Comparison of ENCODE assay signal across 12 cellular contexts in the genomic region with DNA sequence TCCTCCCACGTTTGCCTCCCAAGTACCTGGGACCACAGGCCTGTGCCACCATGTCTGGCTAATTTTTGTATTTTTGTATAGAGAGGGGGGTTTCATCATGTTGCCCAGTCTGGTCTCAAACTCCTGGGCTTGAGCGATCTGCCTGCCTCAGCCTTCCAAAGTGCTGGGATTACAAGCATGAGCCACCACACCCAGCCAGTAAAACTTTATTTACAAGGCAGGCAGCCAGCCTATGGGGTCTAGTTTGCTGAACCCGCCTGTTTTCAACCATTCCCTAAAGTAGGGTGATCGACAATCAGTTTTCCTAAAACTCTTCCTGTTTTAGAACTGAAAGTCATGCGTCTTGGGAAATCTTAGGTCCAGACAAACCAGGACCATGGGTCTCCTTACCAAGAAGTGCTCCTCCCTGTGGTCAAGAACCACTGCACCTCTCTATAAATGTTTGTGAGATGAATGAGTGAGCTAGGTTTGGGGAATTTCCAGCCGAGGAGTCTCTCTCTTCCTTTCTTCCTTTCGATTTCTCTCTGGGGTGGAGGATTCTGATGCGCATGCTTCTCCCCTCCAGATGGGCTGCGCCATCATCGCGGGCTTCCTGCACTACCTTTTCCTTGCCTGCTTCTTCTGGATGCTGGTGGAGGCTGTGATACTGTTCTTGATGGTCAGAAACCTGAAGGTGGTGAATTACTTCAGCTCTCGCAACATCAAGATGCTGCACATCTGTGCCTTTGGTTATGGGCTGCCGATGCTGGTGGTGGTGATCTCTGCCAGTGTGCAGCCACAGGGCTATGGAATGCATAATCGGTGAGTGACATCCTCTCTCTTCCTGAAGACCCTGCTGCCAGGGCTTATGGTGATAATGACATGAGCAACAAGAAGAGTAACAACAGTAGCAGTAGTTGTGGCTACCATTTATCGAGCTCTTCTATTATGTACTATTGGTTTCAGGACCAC. TPM values are rescaled to one million over a fixed set of nuclear protein-coding genes. Genes with fewer than 3 reads are reported as not detected.
DNase-seq lines count a peak whose midpoint lies in the region; ATAC-seq and TF ChIP-seq lines count a peak whose summit lies in the region.
"Had no signal": no experiment of that assay in that cellular context is flagged by ENCODE, and none has a peak within 500 bp of the region (broad histone marks: within the 10 kb centered on the region; RNA-seq: fewer than 3 reads in every experiment).

No MANE protein-coding gene starts in this region.

- H3K4me1 Mint-ChIP-seq in stimulated activated naive CD8-positive, alpha-beta T cell treated with anti-CD3 and anti-CD28 coated beads, Interleukin-15, amount 100 ng/mL, for 72 hours = peaks cover 19% of the 10 kb centered on the region
- H3K4me1 Mint-ChIP-seq in central memory CD8-positive, alpha-beta T cell = no peaks in the 10 kb centered on the region

- H3K4me1 ChIP-seq in Panc1 (ENCODE audit: control insufficient read depth, insufficient read depth, low read length) (no peaks in the 10 kb centered on the region), esophagus muscularis mucosa (no peaks in the 10 kb centered on the region)

- no peaks in the 10 kb centered on the region for H3K27me3 Mint-ChIP-seq in stimulated activated naive CD8-positive, alpha-beta T cell treated with anti-CD3 and anti-CD28 coated beads, Interleukin-15, amount 100 ng/mL, for 72 hours
- H3K27me3 Mint-ChIP-seq in central memory CD8-positive, alpha-beta T cell = no peaks in the 10 kb centered on the region

- WGBS in esophagus muscularis mucosa = 77% methylated on average over 15 of the region's 15 CpGs

- POLR2A ChIA-PET in Panc1 (lab: Charles Lee) = no interaction called here

- no peak for TF ChIP-seq POLR2A in esophagus muscularis mucosa (IDR thresholded peaks at IDR 0.05; ENCODE audit: low read depth)

- peaks cover 10 to 27% of the 10 kb centered on the region in 2 donors for H3K9me3 Mint-ChIP-seq in stimulated activated naive CD8-positive, alpha-beta T cell treated with anti-CD3 and anti-CD28 coated beads, Interleukin-15, amount 100 ng/mL, for 72 hours
- peaks cover 4% of the 10 kb centered on the region for H3K9me3 Mint-ChIP-seq in central memory CD8-positive, alpha-beta T cell

- H3K27ac ChIP-seq in Panc1 (ENCODE audit: low read length) (no peak overlapping the region), esophagus muscularis mucosa (replicated peaks in 1 of 4) (no peak overlapping the region)
- H3K27ac ChIP-seq: thoracic aorta had no signal

- H3K27me3 ChIP-seq in Panc1 (ENCODE audit: control insufficient read depth, insufficient read depth, low read length) (no peaks in the 10 kb centered on the region), esophagus muscularis mucosa (peaks cover 0 to 22% (median 0%) of the 10 kb centered on the region in 4 donors)

- H3K9me3 ChIP-seq in Panc1 (ENCODE audit: control insufficient read depth, insufficient read depth, low read depth, low read length) (no peaks in the 10 kb centered on the region), esophagus muscularis mucosa (peaks cover 0 to 36% (median 25%) of the 10 kb centered on the region in 4 donors)

- peak; percentile 55 for ATAC-seq in stimulated activated naive CD8-positive, alpha-beta T cell treated with anti-CD3 and anti-CD28 coated beads, Interleukin-15, amount 100 ng/mL, for 72 hours
- ATAC-seq in stimulated activated naive CD8-positive, alpha-beta T cell treated with anti-CD3 and anti-CD28 coated beads, Interleukin-15, Interleukin-2, amounts not matched to agents 100 U/mL and 50 U/mL, for 24 hours = no peak
- ATAC-seq in Panc1 (0 out of 2 replicates have a peak, but pooled peaks have one; percentile 58), GM18519 (IDR thresholded peaks at IDR 0.05; ENCODE audit: low FRiP score, unreplicated experiment) (no peak)
- ATAC-seq in central memory CD8-positive, alpha-beta T cell (replicated peaks; ENCODE audit: extremely low read depth, poor library complexity, severe bottlenecking) = no peak

- TF ChIP-seq CTCF in Panc1 (IDR thresholded peaks at IDR 0.05) (peak; percentile 48), esophagus muscularis mucosa (IDR thresholded peaks at IDR 0.05) (no peak)

- peak overlapping the region; percentile 51 to 62 for H3K27ac Mint-ChIP-seq in stimulated activated naive CD8-positive, alpha-beta T cell treated with anti-CD3 and anti-CD28 coated beads, Interleukin-15, amount 100 ng/mL, for 72 hours
- no peak overlapping the region for H3K27ac Mint-ChIP-seq in central memory CD8-positive, alpha-beta T cell (ENCODE audit: low read depth)

- peak; percentile 9 to 11 for DNase-seq in stimulated activated naive CD8-positive, alpha-beta T cell treated with anti-CD3 and anti-CD28 coated beads, Interleukin-15, amount 100 ng/mL, for 72 hours
- DNase-seq in stimulated activated naive CD8-positive, alpha-beta T cell treated with anti-CD3 and anti-CD28 coated beads, Interleukin-15, Interleukin-2, amounts not matched to agents 100 U/mL and 50 U/mL, for 24 hours = no peak
- DNase-seq in Panc1 (ENCODE audit: low read depth, low spot score) (no peak), GM03348 (ENCODE audit: low spot score) (no peak), NCI-H774 (lab: John Stamatoyannopoulos, UW) (no peak), esophagus muscularis mucosa (ENCODE audit: extremely low spot score) (no peak)
- DNase-seq in central memory CD8-positive, alpha-beta T cell (ENCODE audit: low spot score in 2 of 2) = no peak
- DNase-seq: islet precursor cell, NCI-H2171 treated with DMSO at 0.1 percent for 48 hours had no signal

- H3K4me3 ChIP-seq in Panc1 (ENCODE audit: low read depth in 2 of 2, low read length in 2 of 2) (peak overlapping the region in 1 of 2 experiments; percentile 20; a peak in 1 of 4 replicates), esophagus muscularis mucosa (no peak overlapping the region)
- H3K4me3 ChIP-seq: thoracic aorta had no signal

- H3K4me3 Mint-ChIP-seq in stimulated activated naive CD8-positive, alpha-beta T cell treated with anti-CD3 and anti-CD28 coated beads, Interleukin-15, amount 100 ng/mL, for 72 hours = peak overlapping the region; percentile 52 to 59
- H3K4me3 Mint-ChIP-seq in central memory CD8-positive, alpha-beta T cell = peak overlapping the region; percentile 19

- CTCF ChIA-PET in Panc1 (lab: Charles Lee) = interaction anchor here (0.7 kb wide), 1 partner anchor 743 kb away, joined by 20 read pairs; no protein-coding TSS in a partner anchor

- peaks cover 3% of the 10 kb centered on the region for H3K36me3 Mint-ChIP-seq in central memory CD8-positive, alpha-beta T cell (ENCODE audit: insufficient read depth)

- BruUV-seq in Panc1 (replicated peaks; lab: Mats Ljungman, UMichigan) = no TSS peak

- no peak for TF ChIP-seq EP300 in esophagus muscularis mucosa (IDR thresholded peaks at IDR 0.05)

- in situ Hi-C loops in Panc1 (cut with HindIII; ENCODE audit: low pct_unique_long_range_greater_than_20kb, low sequenced_read_pairs) = no loop called here

- intact Hi-C loops in Panc1 (cut with micrococcal nuclease; ENCODE audit: unreplicated experiment) = no loop called here
- intact Hi-C loops in esophagus muscularis mucosa (cut with DNase I) = no loop called here

- H3K36me3 ChIP-seq in Panc1 (ENCODE audit: control insufficient read depth, insufficient read depth, low read length) (no peaks in the 10 kb centered on the region), esophagus muscularis mucosa (no peaks in the 10 kb centered on the region)
- H3K36me3 ChIP-seq: thoracic aorta had no signal

RNA-seq across cellular contexts. Expression of a gene that starts 38.7 kb away (rescaled TPM):
- total RNA-seq in Panc1 (2021; ENCODE audit: unreplicated experiment) (0.08 TPM), esophagus muscularis mucosa (under 1 TPM in 2 of 4 donors, not detected in 2; 0.17 to 0.33 TPM)
- polyA plus RNA-seq in Panc1 (2012; ENCODE audit: insufficient read length) = not detected
- total RNA-seq: renal cortical epithelial cell had no signal

Comparison
In these comparisons a context has a peak if more than half of its experiments do, and no peak if none do; other contexts are left out.
1. ATAC-seq: peak in stimulated activated naive CD8-positive, alpha-beta T cell treated with anti-CD3 and anti-CD28 coated beads, Interleukin-15, amount 100 ng/mL, for 72 hours (single experiment) and Panc1 (single experiment); none in stimulated activated naive CD8-positive, alpha-beta T cell treated with anti-CD3 and anti-CD28 coated beads, Interleukin-15, Interleukin-2, amounts not matched to agents 100 U/mL and 50 U/mL, for 24 hours (single experiment), central memory CD8-positive, alpha-beta T cell (single experiment) and GM18519 (single experiment).
2. DNase-seq: peak in stimulated activated naive CD8-positive, alpha-beta T cell treated with anti-CD3 and anti-CD28 coated beads, Interleukin-15, amount 100 ng/mL, for 72 hours (2 of 2); none in stimulated activated naive CD8-positive, alpha-beta T cell treated with anti-CD3 and anti-CD28 coated beads, Interleukin-15, Interleukin-2, amounts not matched to agents 100 U/mL and 50 U/mL, for 24 hours (single experiment), Panc1 (single experiment), central memory CD8-positive, alpha-beta T cell (0 of 2), GM03348 (single experiment), NCI-H774 (single experiment) and esophagus muscularis mucosa (single experiment).